Comparison of ENCODE assay signal across 25 cellular contexts in the genomic region with DNA sequence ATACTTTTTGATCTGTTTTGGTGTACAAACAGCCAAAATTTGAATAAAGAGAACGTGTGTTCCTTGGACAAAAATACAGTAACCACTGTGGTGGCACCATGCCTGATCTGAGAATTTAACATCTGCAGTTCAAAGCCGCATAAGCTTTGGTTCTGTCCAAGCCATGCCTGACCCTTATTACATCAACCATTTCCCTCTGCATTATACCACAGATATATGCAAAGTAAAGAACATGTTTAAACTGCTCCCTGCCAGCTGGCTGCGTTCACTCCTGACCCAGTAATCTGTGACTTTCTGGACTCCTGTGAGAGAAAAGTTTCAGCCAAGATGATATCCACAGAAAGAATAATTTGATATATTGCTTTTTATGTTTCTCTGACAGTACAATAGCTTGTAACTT.
"Had no signal": no experiment of that assay in that cellular context is flagged by ENCODE, and none has a peak within 500 bp of the region (broad histone marks: within the 10 kb centered on the region; RNA-seq: fewer than 3 reads in every experiment).

No MANE protein-coding gene starts in this region.

- H3K27me3 ChIP-seq: brain microvascular endothelial cell, colonic mucosa, dorsolateral prefrontal cortex, esophagus muscularis mucosa, heart right ventricle, left lung, stomach, suprapubic skin, tibial nerve had no signal

- H3K27ac Mint-ChIP-seq: activated naive CD4-positive, alpha-beta T cell treated with anti-CD3 and anti-CD28 coated beads, Interleukin-2, amount 50 U/mL, for 24 hours; effector memory CD8-positive, alpha-beta T cell; memory B cell; stimulated activated memory B cell treated with anti-CD40 and anti-IgM and Interleukin-4, amounts not matched to agents 10 μg/mL and 1 μg/mL and 100 μg/mL, for 72 hours had no signal

- H3K4me3 Mint-ChIP-seq: activated naive CD4-positive, alpha-beta T cell treated with anti-CD3 and anti-CD28 coated beads, Interleukin-2, amount 50 U/mL, for 24 hours; effector memory CD8-positive, alpha-beta T cell; memory B cell; stimulated activated memory B cell treated with anti-CD40 and anti-IgM and Interleukin-4, amounts not matched to agents 10 μg/mL and 1 μg/mL and 100 μg/mL, for 72 hours had no signal

- H3K9ac ChIP-seq: parathyroid adenoma had no signal

- H3K27me3 Mint-ChIP-seq: activated naive CD4-positive, alpha-beta T cell treated with anti-CD3 and anti-CD28 coated beads, Interleukin-2, amount 50 U/mL, for 24 hours; effector memory CD8-positive, alpha-beta T cell; memory B cell; stimulated activated memory B cell treated with anti-CD40 and anti-IgM and Interleukin-4, amounts not matched to agents 10 μg/mL and 1 μg/mL and 100 μg/mL, for 72 hours had no signal

- ATAC-seq: effector memory CD8-positive, alpha-beta T cell; heart right ventricle; left lung; mucosa of descending colon; sciatic nerve; stimulated activated memory B cell treated with anti-CD40 and anti-IgM and Interleukin-4, amounts not matched to agents 10 μg/mL and 1 μg/mL and 100 μg/mL, for 72 hours had no signal

- H3K4me1 Mint-ChIP-seq: activated naive CD4-positive, alpha-beta T cell treated with anti-CD3 and anti-CD28 coated beads, Interleukin-2, amount 50 U/mL, for 24 hours; memory B cell; stimulated activated memory B cell treated with anti-CD40 and anti-IgM and Interleukin-4, amounts not matched to agents 10 μg/mL and 1 μg/mL and 100 μg/mL, for 72 hours had no signal

- H3K4me3 ChIP-seq: colonic mucosa, dorsolateral prefrontal cortex, esophagus muscularis mucosa, heart right ventricle, left lung, mucosa of descending colon, smooth muscle cell, stomach, suprapubic skin, tibial nerve had no signal

- H3K4me1 ChIP-seq: colonic mucosa, esophagus muscularis mucosa, left lung, parathyroid adenoma, suprapubic skin had no signal

- DNase-seq: activated gamma-delta T cell treated with Interleukin-2 at 50 U/mL for 16 hours; activated T-cell treated with anti-CD3 and anti-CD28 coated beads, Interleukin-2, amount 50 U/mL, for 1 hour; aorta; brain microvascular endothelial cell; central memory CD4-positive, alpha-beta T cell; colonic mucosa; dorsolateral prefrontal cortex; effector memory CD8-positive, alpha-beta T cell; heart right ventricle; islet precursor cell; left lung; mucosa of descending colon; nucleus accumbens; stimulated activated CD4-positive, alpha-beta T cell treated with anti-CD3 and anti-CD28 coated beads, Interleukin-15, amount 100 ng/mL, for 24 hours; stomach; T-helper 1 cell had no signal

- H3K9me3 ChIP-seq: colonic mucosa, esophagus muscularis mucosa, heart right ventricle, left lung, mucosa of descending colon, stomach, suprapubic skin, tibial nerve had no signal

- H3K36me3 Mint-ChIP-seq: activated naive CD4-positive, alpha-beta T cell treated with anti-CD3 and anti-CD28 coated beads, Interleukin-2, amount 50 U/mL, for 24 hours; memory B cell; stimulated activated memory B cell treated with anti-CD40 and anti-IgM and Interleukin-4, amounts not matched to agents 10 μg/mL and 1 μg/mL and 100 μg/mL, for 72 hours had no signal

- H3K36me3 ChIP-seq: brain microvascular endothelial cell, colonic mucosa, esophagus muscularis mucosa, heart right ventricle, left lung, stomach, suprapubic skin, tibial nerve had no signal
